Comparison of ENCODE assay signal across 13 cellular contexts in genomic region chr14:100106260-100106659, GRCh38. TPM values are rescaled to one million over a fixed set of nuclear protein-coding genes. Genes with fewer than 3 reads are reported as not detected.
DNase-seq lines count a peak whose midpoint lies in the region; ATAC-seq and TF ChIP-seq lines count a peak whose summit lies in the region.
"Had no signal": no experiment of that assay in that cellular context is flagged by ENCODE, and none has a peak within 500 bp of the region (broad histone marks: within the 10 kb centered on the region; RNA-seq: fewer than 3 reads in every experiment).

No MANE protein-coding gene starts in this region.

- intact Hi-C loops in ascending aorta (cut with DNase I) = loop anchor here (5.0 to 10.0 kb wide), 3 partner anchors 49 to 371 kb away; no protein-coding TSS in a partner anchor

- H3K4me1 ChIP-seq in ascending aorta = peaks cover 21 to 40% of the 10 kb centered on the region in 2 donors

- no peaks in the 10 kb centered on the region for H3K36me3 ChIP-seq in ascending aorta
- H3K36me3 ChIP-seq: cardiac muscle cell, right atrium auricular region had no signal

- H3K27ac ChIP-seq in ascending aorta = no peak overlapping the region
- H3K27ac ChIP-seq: cardiac muscle cell had no signal

- H3K9me3 ChIP-seq in ascending aorta = no peaks in the 10 kb centered on the region
- H3K9me3 ChIP-seq: right atrium auricular region had no signal

- peaks cover 56 to 69% of the 10 kb centered on the region in 2 donors for H3K36me3 Mint-ChIP-seq in stimulated activated naive B cell treated with anti-CD40 and anti-IgM and Interleukin-4, amounts not matched to agents 10 μg/mL and 1 μg/mL and 100 μg/mL, for 72 hours

- H3K27me3 Mint-ChIP-seq in stimulated activated naive B cell treated with anti-CD40 and anti-IgM and Interleukin-4, amounts not matched to agents 10 μg/mL and 1 μg/mL and 100 μg/mL, for 72 hours = no peaks in the 10 kb centered on the region
- H3K27me3 Mint-ChIP-seq: memory B cell had no signal

- no peak for ATAC-seq in stimulated activated naive B cell treated with anti-CD40 and anti-IgM and Interleukin-4, amounts not matched to agents 10 μg/mL and 1 μg/mL and 100 μg/mL, for 72 hours (replicated peaks)
- ATAC-seq in GM21360 (IDR thresholded peaks at IDR 0.05; ENCODE audit: unreplicated experiment) (no peak), HG02884 (IDR thresholded peaks at IDR 0.05; ENCODE audit: unreplicated experiment) (no peak)
- ATAC-seq: HCT116 had no signal

- H3K27ac Mint-ChIP-seq in stimulated activated naive B cell treated with anti-CD40 and anti-IgM and Interleukin-4, amounts not matched to agents 10 μg/mL and 1 μg/mL and 100 μg/mL, for 72 hours = peak overlapping the region; percentile 87

- peaks cover 62 to 78% of the 10 kb centered on the region in 2 donors for H3K4me1 Mint-ChIP-seq in stimulated activated naive B cell treated with anti-CD40 and anti-IgM and Interleukin-4, amounts not matched to agents 10 μg/mL and 1 μg/mL and 100 μg/mL, for 72 hours

- H3K4me3 ChIP-seq in ascending aorta = no peak overlapping the region
- H3K4me3 ChIP-seq: cardiac muscle cell, right atrium auricular region had no signal

- peak; percentile 92 for DNase-seq in SIG-M5 treated with dmso at 0.1 percent for 504 hours (lab: John Stamatoyannopoulos, UW; ENCODE audit: unreplicated experiment)
- DNase-seq in activated CD8-positive, alpha-beta memory T cell treated with anti-CD3 and anti-CD28 coated beads, Interleukin-2, amount 50 U/mL, for 1 hour (ENCODE audit: extremely low read depth) = peak; percentile 51
- peak; percentile 56 for DNase-seq in effector CD8-positive, alpha-beta T cell (lab: John Stamatoyannopoulos, UW)
- no peak for DNase-seq in stimulated activated naive B cell treated with anti-CD40 and anti-IgM and Interleukin-4, amounts not matched to agents 10 μg/mL and 1 μg/mL and 100 μg/mL, for 72 hours
- no peak for DNase-seq in ascending aorta (ENCODE audit: low spot score in 2 of 2)
- no peak for DNase-seq in HT-29 (ENCODE audit: low spot score)
- DNase-seq: glutamatergic neuron had no signal

- no peaks in the 10 kb centered on the region for H3K9me3 Mint-ChIP-seq in stimulated activated naive B cell treated with anti-CD40 and anti-IgM and Interleukin-4, amounts not matched to agents 10 μg/mL and 1 μg/mL and 100 μg/mL, for 72 hours
- H3K9me3 Mint-ChIP-seq: memory B cell had no signal

- no peak overlapping the region for H3K4me3 Mint-ChIP-seq in stimulated activated naive B cell treated with anti-CD40 and anti-IgM and Interleukin-4, amounts not matched to agents 10 μg/mL and 1 μg/mL and 100 μg/mL, for 72 hours
- H3K4me3 Mint-ChIP-seq: memory B cell had no signal

- no peaks in the 10 kb centered on the region for H3K27me3 ChIP-seq in ascending aorta
- H3K27me3 ChIP-seq: cardiac muscle cell, right atrium auricular region had no signal

- no peak for TF ChIP-seq CTCF in ascending aorta (IDR thresholded peaks at IDR 0.05)

RNA-seq across cellular contexts. Expression of gene EVL, which starts 41.0 kb away (rescaled TPM):
- 11.7 TPM for total RNA-seq in ascending aorta
- total RNA-seq in HT-29 (2014; rRNA removed; shearing (Covaris generic)) = 3.2 and 6.9 TPM in 2 replicates

RNA-seq across cellular contexts. Expression of gene DEGS2, which starts 53.2 kb away (rescaled TPM):
- total RNA-seq in ascending aorta = 1.6 TPM
- 87.3 and 94.2 TPM in 2 replicates for total RNA-seq in HT-29 (2014; rRNA removed; shearing (Covaris generic))
- total RNA-seq: right atrium auricular region had no signal

Comparison
In these comparisons a context has a peak if more than half of its experiments do, and no peak if none do; other contexts are left out.
1. DNase-seq: peak in SIG-M5 treated with dmso at 0.1 percent for 504 hours (single experiment), activated CD8-positive, alpha-beta memory T cell treated with anti-CD3 and anti-CD28 coated beads, Interleukin-2, amount 50 U/mL, for 1 hour (single experiment) and effector CD8-positive, alpha-beta T cell (single experiment); none in stimulated activated naive B cell treated with anti-CD40 and anti-IgM and Interleukin-4, amounts not matched to agents 10 μg/mL and 1 μg/mL and 100 μg/mL, for 72 hours (single experiment), ascending aorta (0 of 2) and HT-29 (single experiment).
2. RNA of gene DEGS2, which starts 53.2 kb away (total RNA-seq): 87.3 to 94.2 TPM in HT-29; 1.6 TPM in ascending aorta (single experiment); every median in the first group is over 10 times any median in the second.